Comparison of ENCODE assay signal across 25 cellular contexts in genomic region chr16:72482695-72483094, GRCh38.
DNase-seq lines count a peak whose midpoint lies in the region; ATAC-seq and FAIRE-seq lines count a peak whose summit lies in the region.
"Had no signal": no experiment of that assay in that cellular context is flagged by ENCODE, and none has a peak within 500 bp of the region (broad histone marks: within the 10 kb centered on the region; RNA-seq: fewer than 3 reads in every experiment).

No MANE protein-coding gene starts in this region.

- H3K4me1 ChIP-seq in small intestine (ENCODE audit: control insufficient read depth in 2 of 2, insufficient read depth in 1 of 2, low read depth in 1 of 2, low read length in 1 of 2) = no peaks in the 10 kb centered on the region
- H3K4me1 ChIP-seq: ascending aorta, esophagus muscularis mucosa had no signal

- no peak for DNase-seq in activated T-cell treated with anti-CD3 and anti-CD28 coated beads, Interleukin-2, amount 50 U/mL, for 24 hours
- DNase-seq in activated T-cell treated with anti-CD3 and anti-CD28 coated beads, Interleukin-2, amount 50 U/mL, for 1 hour = no peak
- no peak for DNase-seq in T-helper 2 cell treated with Interferon-gamma antibody and Interleukin-4, amounts not matched to agents 5 μg/mL and 100 μg/mL, for 36 hours (ENCODE audit: low spot score)
- peak; percentile 22 for DNase-seq in small intestine
- no peak for DNase-seq in SKM-1 (lab: John Stamatoyannopoulos, UW; ENCODE audit: unreplicated experiment)
- DNase-seq in SHP77 (lab: John Stamatoyannopoulos, UW) = no peak
- DNase-seq in D341Med (ENCODE audit: low spot score) = no peak
- DNase-seq: activated CD4-positive, alpha-beta T cell treated with anti-CD3 and anti-CD28 coated beads for 1 hour; activated CD8-positive, alpha-beta memory T cell treated with anti-CD3 and anti-CD28 coated beads, Interleukin-2, amount 50 U/mL, for 48 hours; activated naive CD4-positive, alpha-beta T cell treated with anti-CD3 and anti-CD28 coated beads for 36 hours; cerebellar nuclear complex; effector CD4-positive, alpha-beta T cell; left colon; NCI-H1436 treated with DMSO at 0.1 percent for 48 hours; NCI-H82; nephron progenitor cell; stimulated activated CD4-positive, alpha-beta T cell treated with anti-CD3 and anti-CD28 coated beads, Interleukin-4, amount 100 ng/mL, for 1 hour; T1000 had no signal

- ATAC-seq in GM21576 (IDR thresholded peaks at IDR 0.05; ENCODE audit: unreplicated experiment) = peak; percentile 64
- ATAC-seq: GM23338, left colon had no signal

- no peaks in the 10 kb centered on the region for H3K36me3 Mint-ChIP-seq in activated T-cell treated with anti-CD3 and anti-CD28 coated beads, Interleukin-2, amount 50 U/mL, for 24 hours (ENCODE audit: low read depth)
- H3K36me3 Mint-ChIP-seq in T-helper 2 cell treated with Interferon-gamma antibody and Interleukin-4, amounts not matched to agents 5 μg/mL and 100 μg/mL, for 36 hours (ENCODE audit: low read depth) = peaks cover 1% of the 10 kb centered on the region

- no peaks in the 10 kb centered on the region for H3K27me3 Mint-ChIP-seq in activated T-cell treated with anti-CD3 and anti-CD28 coated beads, Interleukin-2, amount 50 U/mL, for 24 hours
- H3K27me3 Mint-ChIP-seq in T-helper 2 cell treated with Interferon-gamma antibody and Interleukin-4, amounts not matched to agents 5 μg/mL and 100 μg/mL, for 36 hours (ENCODE audit: low read depth) = no peaks in the 10 kb centered on the region

- 51 to 56% (median 54%) methylated on average over 3 of the region's 3 CpGs for WGBS in small intestine, 3 donors

- H3K4me1 Mint-ChIP-seq in activated T-cell treated with anti-CD3 and anti-CD28 coated beads, Interleukin-2, amount 50 U/mL, for 24 hours (ENCODE audit: low read depth) = peaks cover 31% of the 10 kb centered on the region
- peaks cover 17% of the 10 kb centered on the region for H3K4me1 Mint-ChIP-seq in T-helper 2 cell treated with Interferon-gamma antibody and Interleukin-4, amounts not matched to agents 5 μg/mL and 100 μg/mL, for 36 hours (ENCODE audit: low read depth)
- H3K4me1 Mint-ChIP-seq: nephron progenitor cell had no signal

- no peak overlapping the region for H3K4me3 ChIP-seq in small intestine (ENCODE audit: low read depth in 1 of 2, low read length in 2 of 2)
- H3K4me3 ChIP-seq: ascending aorta, BLaER1, esophagus muscularis mucosa, GM23338, skin epidermis had no signal

- no peaks in the 10 kb centered on the region for H3K27me3 ChIP-seq in small intestine (ENCODE audit: control insufficient read depth in 2 of 2, insufficient read depth in 2 of 2, low read length in 2 of 2)
- H3K27me3 ChIP-seq: ascending aorta, BLaER1, esophagus muscularis mucosa had no signal

- peak overlapping the region; percentile 3 for H3K27ac Mint-ChIP-seq in activated T-cell treated with anti-CD3 and anti-CD28 coated beads, Interleukin-2, amount 50 U/mL, for 24 hours
- H3K27ac Mint-ChIP-seq in T-helper 2 cell treated with Interferon-gamma antibody and Interleukin-4, amounts not matched to agents 5 μg/mL and 100 μg/mL, for 36 hours = no peak overlapping the region
- H3K27ac Mint-ChIP-seq: activated naive CD4-positive, alpha-beta T cell treated with anti-CD3 and anti-CD28 coated beads for 36 hours; GM23338; nephron progenitor cell had no signal

- no peaks in the 10 kb centered on the region for H3K36me3 ChIP-seq in small intestine (ENCODE audit: control insufficient read depth in 2 of 2, insufficient read depth in 2 of 2, low read length in 2 of 2)
- H3K36me3 ChIP-seq: ascending aorta, BLaER1, esophagus muscularis mucosa had no signal

- no peak for FAIRE-seq in small intestine (lab: Jason Lieb, UNC)
- FAIRE-seq: G401.6 had no signal

- no peak overlapping the region for H3K27ac ChIP-seq in small intestine (ENCODE audit: low read depth in 1 of 2, low read length in 1 of 2)
- H3K27ac ChIP-seq: ascending aorta, BLaER1, esophagus muscularis mucosa had no signal

- no peaks in the 10 kb centered on the region for H3K9me3 ChIP-seq in small intestine (ENCODE audit: control insufficient read depth, low read depth)
- H3K9me3 ChIP-seq: ascending aorta, BLaER1, esophagus muscularis mucosa had no signal

- no peak overlapping the region for H3K4me3 Mint-ChIP-seq in activated T-cell treated with anti-CD3 and anti-CD28 coated beads, Interleukin-2, amount 50 U/mL, for 24 hours
- H3K4me3 Mint-ChIP-seq in T-helper 2 cell treated with Interferon-gamma antibody and Interleukin-4, amounts not matched to agents 5 μg/mL and 100 μg/mL, for 36 hours = peak overlapping the region; percentile 8
- H3K4me3 Mint-ChIP-seq: activated naive CD4-positive, alpha-beta T cell treated with anti-CD3 and anti-CD28 coated beads for 36 hours; GM23338; nephron progenitor cell had no signal

- H3K9me3 Mint-ChIP-seq in activated T-cell treated with anti-CD3 and anti-CD28 coated beads, Interleukin-2, amount 50 U/mL, for 24 hours = peaks cover 6% of the 10 kb centered on the region
- no peaks in the 10 kb centered on the region for H3K9me3 Mint-ChIP-seq in T-helper 2 cell treated with Interferon-gamma antibody and Interleukin-4, amounts not matched to agents 5 μg/mL and 100 μg/mL, for 36 hours
- H3K9me3 Mint-ChIP-seq: GM23338 had no signal
